ENCODE assay signal across 1 cellular context in the genomic region with DNA sequence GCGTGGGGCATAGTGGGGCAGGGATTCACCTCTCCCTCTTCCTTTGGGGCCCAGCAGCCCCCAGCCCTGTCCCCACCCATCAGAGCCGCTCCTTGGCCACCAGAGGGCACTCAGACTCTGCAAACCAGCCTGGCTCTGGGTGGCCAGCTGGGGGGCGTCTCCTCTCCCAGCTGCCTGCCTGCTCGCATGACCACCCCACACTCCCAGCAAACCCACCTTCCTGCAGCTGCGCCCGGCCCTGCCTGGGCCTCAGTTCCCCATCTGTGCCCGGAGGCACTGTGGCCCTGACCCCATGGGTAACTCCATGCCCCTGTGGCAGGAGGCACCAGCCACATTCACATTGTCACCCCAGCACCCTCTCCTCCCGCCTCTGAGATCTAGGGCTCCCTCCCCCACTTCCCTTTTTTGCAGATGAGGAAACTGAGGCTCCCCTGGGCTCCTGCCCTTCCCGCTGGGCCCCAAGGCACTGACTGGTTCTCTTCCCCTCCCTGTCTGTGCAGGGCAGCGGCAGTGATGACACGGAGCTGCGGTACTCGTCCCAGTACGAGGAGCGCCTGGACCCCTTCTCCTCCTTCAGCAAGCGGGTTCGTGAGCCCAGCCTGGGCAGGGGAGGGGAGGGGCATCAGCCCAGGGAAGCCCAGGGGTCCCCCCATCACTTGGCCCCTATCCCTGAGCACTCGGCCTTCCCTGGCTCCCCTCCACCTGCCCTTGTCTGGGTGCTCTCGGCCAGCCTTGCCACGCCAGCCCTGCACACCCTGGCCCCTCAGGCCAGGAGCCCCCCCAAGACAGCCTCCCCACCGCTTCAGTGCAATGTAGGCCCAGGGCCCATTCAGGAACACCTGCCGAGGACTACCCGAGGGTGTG.
TF ChIP-seq lines count a peak whose summit lies in the region.

No MANE protein-coding gene starts in this region.

TF ChIP-seq in HEK293, 187 proteins besides CTCF, POLR2A, EP300 and RAD21 (continued from another document and continues in another):
- TF ChIP-seq ZNF274 (IDR thresholded peaks at IDR 0.05; ENCODE audit: low read length) = no peak
- no peak for TF ChIP-seq ZNF274 (tag by site-specific recombination; IDR thresholded peaks at IDR 0.05; ENCODE audit: borderline replicate concordance)
- no peak for TF ChIP-seq ZNF555 (tag by site-specific recombination; conservative IDR thresholded peaks at IDR 0.05)
- no peak for TF ChIP-seq OVOL3 (tag by site-specific recombination; IDR thresholded peaks at IDR 0.05)
- no peak for TF ChIP-seq ZSCAN18 (tag by site-specific recombination; IDR thresholded peaks at IDR 0.05)
- peak; percentile 40 for TF ChIP-seq SP7 (tag by site-specific recombination; IDR thresholded peaks at IDR 0.05)
- peak; percentile 77; the same call in 1 of the 2 replicates for TF ChIP-seq KLF16 (tag by site-specific recombination; IDR thresholded peaks at IDR 0.05)
- TF ChIP-seq KLF1 (tag by site-specific recombination; IDR thresholded peaks at IDR 0.05) = peak; percentile 64
- TF ChIP-seq, protein P1, sequence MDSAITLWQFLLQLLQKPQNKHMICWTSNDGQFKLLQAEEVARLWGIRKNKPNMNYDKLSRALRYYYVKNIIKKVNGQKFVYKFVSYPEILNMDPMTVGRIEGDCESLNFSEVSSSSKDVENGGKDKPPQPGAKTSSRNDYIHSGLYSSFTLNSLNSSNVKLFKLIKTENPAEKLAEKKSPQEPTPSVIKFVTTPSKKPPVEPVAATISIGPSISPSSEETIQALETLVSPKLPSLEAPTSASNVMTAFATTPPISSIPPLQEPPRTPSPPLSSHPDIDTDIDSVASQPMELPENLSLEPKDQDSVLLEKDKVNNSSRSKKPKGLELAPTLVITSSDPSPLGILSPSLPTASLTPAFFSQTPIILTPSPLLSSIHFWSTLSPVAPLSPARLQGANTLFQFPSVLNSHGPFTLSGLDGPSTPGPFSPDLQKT (IDR thresholded peaks at IDR 0.05; ENCODE audit: borderline replicate concordance, low read depth, low read length) = no peak
- TF ChIP-seq ZNF423 (tag by site-specific recombination; IDR thresholded peaks at IDR 0.05) = no peak
- no peak for TF ChIP-seq ZNF366 (tag by site-specific recombination; conservative IDR thresholded peaks at IDR 0.05)
- no peak for TF ChIP-seq ZNF174 (tag by site-specific recombination; IDR thresholded peaks at IDR 0.05)
- TF ChIP-seq ZFP69B (tag by site-specific recombination; IDR thresholded peaks at IDR 0.05) = peak; percentile 61; the same call in 1 of the 2 replicates
- TF ChIP-seq PATZ1 (tag by site-specific recombination; IDR thresholded peaks at IDR 0.05) = peak; percentile 97
- TF ChIP-seq ZNF239 (tag by site-specific recombination; IDR thresholded peaks at IDR 0.05) = no peak
- no peak for TF ChIP-seq HOXC10 (CRISPR knock-in tag; IDR thresholded peaks at IDR 0.05)
- TF ChIP-seq ZNF658 (tag by site-specific recombination; IDR thresholded peaks at IDR 0.05) = no peak
- peak; percentile 59 for TF ChIP-seq ZBTB10 (tag by site-specific recombination; IDR thresholded peaks at IDR 0.05)
- TF ChIP-seq ATF2 (tag by site-specific recombination; IDR thresholded peaks at IDR 0.05; ENCODE audit: low read depth) = no peak
- no peak for TF ChIP-seq ZNF311 (tag by site-specific recombination; IDR thresholded peaks at IDR 0.05; ENCODE audit: borderline replicate concordance)
- no peak for TF ChIP-seq ZNF335 (tag by site-specific recombination; conservative IDR thresholded peaks at IDR 0.05)
- no peak for TF ChIP-seq ZNF785 (tag by site-specific recombination; IDR thresholded peaks at IDR 0.05)
- TF ChIP-seq ZNF155 (tag by site-specific recombination; IDR thresholded peaks at IDR 0.05) = no peak
- no peak for TF ChIP-seq ZNF350 (tag by site-specific recombination; IDR thresholded peaks at IDR 0.05)
- TF ChIP-seq ZNF292 (tag by site-specific recombination; IDR thresholded peaks at IDR 0.05; ENCODE audit: borderline replicate concordance, low read depth) = no peak
- no peak for TF ChIP-seq YY1 (tag by site-specific recombination; IDR thresholded peaks at IDR 0.05)
- TF ChIP-seq, protein P2, sequence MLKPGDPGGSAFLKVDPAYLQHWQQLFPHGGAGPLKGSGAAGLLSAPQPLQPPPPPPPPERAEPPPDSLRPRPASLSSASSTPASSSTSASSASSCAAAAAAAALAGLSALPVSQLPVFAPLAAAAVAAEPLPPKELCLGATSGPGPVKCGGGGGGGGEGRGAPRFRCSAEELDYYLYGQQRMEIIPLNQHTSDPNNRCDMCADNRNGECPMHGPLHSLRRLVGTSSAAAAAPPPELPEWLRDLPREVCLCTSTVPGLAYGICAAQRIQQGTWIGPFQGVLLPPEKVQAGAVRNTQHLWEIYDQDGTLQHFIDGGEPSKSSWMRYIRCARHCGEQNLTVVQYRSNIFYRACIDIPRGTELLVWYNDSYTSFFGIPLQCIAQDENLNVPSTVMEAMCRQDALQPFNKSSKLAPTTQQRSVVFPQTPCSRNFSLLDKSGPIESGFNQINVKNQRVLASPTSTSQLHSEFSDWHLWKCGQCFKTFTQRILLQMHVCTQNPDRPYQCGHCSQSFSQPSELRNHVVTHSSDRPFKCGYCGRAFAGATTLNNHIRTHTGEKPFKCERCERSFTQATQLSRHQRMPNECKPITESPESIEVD (tag by site-specific recombination; IDR thresholded peaks at IDR 0.05) = no peak
- TF ChIP-seq KLF9 (tag by site-specific recombination; IDR thresholded peaks at IDR 0.05; ENCODE audit: low read depth) = peak; percentile 74
- no peak for TF ChIP-seq TRIM28 (IDR thresholded peaks at IDR 0.05; ENCODE audit: borderline replicate concordance, low read length)
- TF ChIP-seq GLIS2 (tag by site-specific recombination; IDR thresholded peaks at IDR 0.05) = peak; percentile 93
- TF ChIP-seq KLF8 (tag by site-specific recombination; IDR thresholded peaks at IDR 0.05) = peak; percentile 81
- TF ChIP-seq, protein P3, sequence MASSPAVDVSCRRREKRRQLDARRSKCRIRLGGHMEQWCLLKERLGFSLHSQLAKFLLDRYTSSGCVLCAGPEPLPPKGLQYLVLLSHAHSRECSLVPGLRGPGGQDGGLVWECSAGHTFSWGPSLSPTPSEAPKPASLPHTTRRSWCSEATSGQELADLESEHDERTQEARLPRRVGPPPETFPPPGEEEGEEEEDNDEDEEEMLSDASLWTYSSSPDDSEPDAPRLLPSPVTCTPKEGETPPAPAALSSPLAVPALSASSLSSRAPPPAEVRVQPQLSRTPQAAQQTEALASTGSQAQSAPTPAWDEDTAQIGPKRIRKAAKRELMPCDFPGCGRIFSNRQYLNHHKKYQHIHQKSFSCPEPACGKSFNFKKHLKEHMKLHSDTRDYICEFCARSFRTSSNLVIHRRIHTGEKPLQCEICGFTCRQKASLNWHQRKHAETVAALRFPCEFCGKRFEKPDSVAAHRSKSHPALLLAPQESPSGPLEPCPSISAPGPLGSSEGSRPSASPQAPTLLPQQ (tag by site-specific recombination; IDR thresholded peaks at IDR 0.05) = peak; percentile 66
- TF ChIP-seq ZNF223 (tag by site-specific recombination; IDR thresholded peaks at IDR 0.05) = no peak
- TF ChIP-seq ZNF169 (tag by site-specific recombination; IDR thresholded peaks at IDR 0.05) = no peak
- TF ChIP-seq ZFP37 (tag by site-specific recombination; IDR thresholded peaks at IDR 0.05) = no peak
- TF ChIP-seq WT1 (tag by site-specific recombination; IDR thresholded peaks at IDR 0.05) = no peak
- TF ChIP-seq ZNF354C (tag by site-specific recombination; IDR thresholded peaks at IDR 0.05; ENCODE audit: borderline replicate concordance, low read depth) = no peak
- TF ChIP-seq ZNF48 (tag by site-specific recombination; IDR thresholded peaks at IDR 0.05) = no peak
- 0 out of 2 replicates have a peak, but pooled peaks have one; percentile 55 for TF ChIP-seq ZBTB7A (tag by site-specific recombination; IDR thresholded peaks at IDR 0.05; ENCODE audit: low read depth)
- TF ChIP-seq GFI1B (tag by site-specific recombination; IDR thresholded peaks at IDR 0.05) = no peak
- TF ChIP-seq MYNN (tag by site-specific recombination; IDR thresholded peaks at IDR 0.05; ENCODE audit: borderline replicate concordance) = no peak
- no peak for TF ChIP-seq ZIC2 (tag by site-specific recombination; IDR thresholded peaks at IDR 0.05)
- TF ChIP-seq ZNF501 (tag by site-specific recombination; IDR thresholded peaks at IDR 0.05) = 0 out of 2 replicates have a peak, but pooled peaks have one; percentile 24
- no peak for TF ChIP-seq ZXDB (tag by site-specific recombination; IDR thresholded peaks at IDR 0.05)
- TF ChIP-seq ZNF280C (tag by site-specific recombination; IDR thresholded peaks at IDR 0.05) = no peak
- TF ChIP-seq ZNF341 (tag by site-specific recombination; IDR thresholded peaks at IDR 0.05; ENCODE audit: low read depth) = no peak
- TF ChIP-seq, protein P4, sequence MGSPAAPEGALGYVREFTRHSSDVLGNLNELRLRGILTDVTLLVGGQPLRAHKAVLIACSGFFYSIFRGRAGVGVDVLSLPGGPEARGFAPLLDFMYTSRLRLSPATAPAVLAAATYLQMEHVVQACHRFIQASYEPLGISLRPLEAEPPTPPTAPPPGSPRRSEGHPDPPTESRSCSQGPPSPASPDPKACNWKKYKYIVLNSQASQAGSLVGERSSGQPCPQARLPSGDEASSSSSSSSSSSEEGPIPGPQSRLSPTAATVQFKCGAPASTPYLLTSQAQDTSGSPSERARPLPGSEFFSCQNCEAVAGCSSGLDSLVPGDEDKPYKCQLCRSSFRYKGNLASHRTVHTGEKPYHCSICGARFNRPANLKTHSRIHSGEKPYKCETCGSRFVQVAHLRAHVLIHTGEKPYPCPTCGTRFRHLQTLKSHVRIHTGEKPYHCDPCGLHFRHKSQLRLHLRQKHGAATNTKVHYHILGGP (tag by site-specific recombination; IDR thresholded peaks at IDR 0.05) = no peak
- TF ChIP-seq SP3 (tag by site-specific recombination; IDR thresholded peaks at IDR 0.05) = no peak
- 0 out of 2 replicates have a peak, but pooled peaks have one; percentile 9 for TF ChIP-seq ZNF600 (tag by site-specific recombination; IDR thresholded peaks at IDR 0.05)
